ENCODE assay signal across 1 cellular context in the genomic region with DNA sequence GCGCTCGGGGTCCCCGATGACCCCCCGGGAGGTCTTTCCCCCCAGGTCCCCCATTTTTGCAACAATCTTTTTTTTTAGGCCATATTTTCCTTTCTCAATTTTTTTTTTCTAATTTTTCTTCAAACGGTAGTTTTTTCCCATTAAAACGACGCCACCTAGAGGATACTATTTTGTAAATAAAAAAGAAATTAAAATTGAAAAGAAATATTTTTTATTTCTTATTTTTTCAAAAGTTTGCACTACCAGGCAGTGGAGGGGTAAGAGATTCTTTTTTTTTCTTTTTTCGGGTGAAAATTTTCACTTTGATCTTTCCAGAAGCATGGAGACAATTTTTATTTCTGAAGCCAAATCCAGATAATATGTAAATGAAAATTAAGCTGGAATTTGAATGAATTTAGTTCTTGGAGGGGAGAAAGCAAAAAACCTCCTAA.
TF ChIP-seq lines count a peak whose summit lies in the region.

No MANE protein-coding gene starts in this region.

TF ChIP-seq in SK-N-SH treated with all-trans-retinoic acid at 6 μM for 48 hours, 23 proteins besides CTCF, POLR2A, EP300 and RAD21 (continued from another document):
- TF ChIP-seq TSHZ2 (CRISPR knock-in tag; IDR thresholded peaks at IDR 0.05) (no peak), ARNTL (CRISPR knock-in tag; IDR thresholded peaks at IDR 0.05; ENCODE audit: borderline replicate concordance, low read depth) (no peak), ZNF8 (CRISPR knock-in tag; IDR thresholded peaks at IDR 0.05) (no peak), ZC3H10 (CRISPR knock-in tag; IDR thresholded peaks at IDR 0.05) (no peak)
TF ChIP-seq in SK-N-SH treated with all-trans-retinoic acid at 6 μM for 48 hours: peak in this region for 0.
